Comparison of ENCODE assay signal across 37 cellular contexts in the genomic region with DNA sequence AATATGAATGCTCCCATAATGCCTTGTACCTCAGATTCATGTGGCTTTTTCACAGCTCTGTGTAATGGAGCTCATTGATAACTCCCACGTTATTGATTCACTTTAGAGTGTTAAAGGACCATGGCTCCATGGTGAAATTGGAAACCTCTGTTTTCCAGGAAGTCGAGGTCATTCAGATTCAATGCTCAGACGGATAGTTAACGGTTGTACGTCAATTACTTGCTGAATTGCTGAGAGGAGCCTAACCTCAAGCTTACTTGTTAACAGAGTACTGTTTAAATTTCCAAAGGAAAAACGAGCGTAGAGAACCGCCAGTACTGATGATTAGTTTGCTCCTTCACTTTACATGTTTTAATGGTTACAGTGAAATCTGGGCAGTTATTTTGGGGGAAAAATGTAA. TPM values are rescaled to one million over a fixed set of nuclear protein-coding genes. Genes with fewer than 3 reads are reported as not detected.
DNase-seq lines count a peak whose midpoint lies in the region; ATAC-seq, FAIRE-seq and TF ChIP-seq lines count a peak whose summit lies in the region.
"Had no signal": no experiment of that assay in that cellular context is flagged by ENCODE, and none has a peak within 500 bp of the region (broad histone marks: within the 10 kb centered on the region; RNA-seq: fewer than 3 reads in every experiment).

No MANE protein-coding gene starts in this region.

- H2BK120ac ChIP-seq in mesendoderm (ENCODE audit: low read depth, low read length), result no peak overlapping the region

- H4K5ac ChIP-seq in mesendoderm (ENCODE audit: low read length), result no peak overlapping the region

- H3K27ac ChIP-seq in kidney (ENCODE audit: low read depth in 2 of 2, low read length in 2 of 2) (peak overlapping the region; percentile 77 to 83), mesendoderm (ENCODE audit: low read depth, low read length) (no peak overlapping the region)
- H3K27ac ChIP-seq in CD8-positive, alpha-beta T cell (ENCODE audit: low read depth, low read length), result no peak overlapping the region
- H3K27ac ChIP-seq: esophagus squamous epithelium, foreskin keratinocyte, HL-60, ovary, SJCRH30, skin epidermis, WERI-Rb-1 had no signal

- H3K4me1 ChIP-seq in kidney (ENCODE audit: control insufficient read depth in 1 of 2, insufficient read depth in 1 of 2, low read depth in 1 of 2, low read length in 2 of 2) (peaks cover 6 to 12% of the 10 kb centered on the region in 2 donors), mesendoderm (ENCODE audit: control insufficient read depth, low read depth, low read length) (peaks cover 2% of the 10 kb centered on the region)
- H3K4me1 ChIP-seq in CD8-positive, alpha-beta T cell (ENCODE audit: insufficient read depth, low read length), result no peaks in the 10 kb centered on the region
- H3K4me1 ChIP-seq: SJCRH30 had no signal

- no peak overlapping the region for H3K4me2 ChIP-seq in mesendoderm (ENCODE audit: low read length)

- no peaks in the 10 kb centered on the region for H3K9me3 Mint-ChIP-seq in CD8-positive, alpha-beta T cell
- H3K9me3 Mint-ChIP-seq: activated CD4-positive, alpha-beta T cell treated with anti-CD3 and anti-CD28 coated beads, Interleukin-2, amount 10 ng/mL, durations not matched to agents 24 days and 14 days; activated T-helper 2 cell treated with anti-CD3 and anti-CD28 coated beads, Interferon-gamma antibody, Interleukin-2, Interleukin-4, amounts not matched to agents 10 μg/mL and 5 μg/mL and 100 μg/mL, durations not matched to agents 14 hours and 24 hours and 36 hours; brain; CD4-positive, CD25-positive, alpha-beta regulatory T cell; natural killer cell treated with Interleukin-12 subunit alpha and Interleukin-12 subunit beta and Interleukin-15 and Interleukin-18, amount 100 ng/mL, for 72 hours had no signal

- no peak overlapping the region for H2BK5ac ChIP-seq in mesendoderm (ENCODE audit: low read length)

- no peak overlapping the region for H3K56ac ChIP-seq in mesendoderm (ENCODE audit: low read length)

- intact Hi-C loops in kidney (cut with DNase I), result no loop called here
- intact Hi-C loops in CD8-positive, alpha-beta T cell (cut with DNase I, micrococcal nuclease), result no loop called here

- H3K23ac ChIP-seq in mesendoderm (ENCODE audit: low read length), result no peak overlapping the region

- peaks cover 2% of the 10 kb centered on the region for H3K36me3 Mint-ChIP-seq in CD8-positive, alpha-beta T cell
- H3K36me3 Mint-ChIP-seq: CD4-positive, CD25-positive, alpha-beta regulatory T cell; natural killer cell treated with Interleukin-12 subunit alpha and Interleukin-12 subunit beta and Interleukin-15 and Interleukin-18, amount 100 ng/mL, for 72 hours had no signal

- POLR2A ChIA-PET in CD8-positive, alpha-beta T cell (lab: Charles Lee), result no interaction called here

- H3K4me3 ChIP-seq in kidney (ENCODE audit: low read length in 2 of 2) (no peak overlapping the region), mesendoderm (ENCODE audit: low read length) (no peak overlapping the region)
- no peak overlapping the region for H3K4me3 ChIP-seq in CD8-positive, alpha-beta T cell (ENCODE audit: low read depth, low read length)
- H3K4me3 ChIP-seq: esophagus squamous epithelium, HAP-1, ovary, SJCRH30, skin epidermis had no signal

- DNase-seq in NCI-H2107 treated with DMSO at 0.1 percent for 48 hours (lab: John Stamatoyannopoulos, UW; ENCODE audit: unreplicated experiment) (peak; percentile 37), NCI-H2107 (lab: John Stamatoyannopoulos, UW) (no peak), NCI-H748 treated with DMSO at 0.1 percent for 48 hours (lab: John Stamatoyannopoulos, UW) (peak; percentile 12), kidney (no peak), epidermal melanocyte (ENCODE audit: insufficient read length, low spot score) (no peak), mesendoderm (no peak)
- DNase-seq in CD8-positive, alpha-beta T cell, result no peak
- no peak for DNase-seq in stimulated activated naive CD8-positive, alpha-beta T cell treated with anti-CD3 and anti-CD28 coated beads, Interleukin-15, Interleukin-2, amounts not matched to agents 100 U/mL and 50 U/mL, for 24 hours
- DNase-seq: activated CD4-positive, alpha-beta T cell treated with anti-CD3 and anti-CD28 coated beads, Interleukin-2, amount 10 ng/mL, durations not matched to agents 24 days and 14 days; activated CD8-positive, alpha-beta memory T cell treated with anti-CD3 and anti-CD28 coated beads for 24 hours; activated naive CD4-positive, alpha-beta T cell treated with anti-CD3 and anti-CD28 coated beads, Interleukin-2, amount 50 U/mL, for 16 hours; activated T-cell treated with anti-CD3 and anti-CD28 coated beads for 4 hours; amniotic stem cell; CD4-positive, CD25-positive, alpha-beta regulatory T cell; cerebellar nuclear complex; esophagus squamous epithelium; foreskin keratinocyte; head of caudate nucleus; Karpas-422; kidney glomerular epithelial cell; NCI-H774; ovary; retina; SJCRH30; stimulated activated naive CD4-positive, alpha-beta T cell; SW 1271; T-helper 9 cell; WERI-Rb-1 had no signal

- no peak overlapping the region for H3K9ac ChIP-seq in kidney (ENCODE audit: low read length in 2 of 2)
- H3K9ac ChIP-seq in mesendoderm (ENCODE audit: low read length), result no peak overlapping the region

- ATAC-seq in CD8-positive, alpha-beta T cell, result no peak
- no peak for ATAC-seq in stimulated activated naive CD8-positive, alpha-beta T cell treated with anti-CD3 and anti-CD28 coated beads, Interleukin-15, Interleukin-2, amounts not matched to agents 100 U/mL and 50 U/mL, for 24 hours
- ATAC-seq: foreskin keratinocyte; HepG2; natural killer cell treated with Interleukin-12 subunit alpha and Interleukin-12 subunit beta and Interleukin-15 and Interleukin-18, amount 100 ng/mL, for 72 hours had no signal

- FAIRE-seq in kidney (lab: Jason Lieb, UNC), result no peak
- FAIRE-seq: A204.1, GM19239, HepG2 had no signal

- no peak overlapping the region for H3K4me3 Mint-ChIP-seq in CD8-positive, alpha-beta T cell
- H3K4me3 Mint-ChIP-seq: activated CD4-positive, alpha-beta T cell treated with anti-CD3 and anti-CD28 coated beads, Interleukin-2, amount 10 ng/mL, durations not matched to agents 24 days and 14 days; CD4-positive, CD25-positive, alpha-beta regulatory T cell; natural killer cell treated with Interleukin-12 subunit alpha and Interleukin-12 subunit beta and Interleukin-15 and Interleukin-18, amount 100 ng/mL, for 72 hours had no signal

- H3K18ac ChIP-seq in mesendoderm (ENCODE audit: low read length), result no peak overlapping the region

- H3K36me3 ChIP-seq in kidney (ENCODE audit: control insufficient read depth in 1 of 2, insufficient read depth in 2 of 2, low read length in 2 of 2) (no peaks in the 10 kb centered on the region), mesendoderm (ENCODE audit: control insufficient read depth, insufficient read depth, low read length) (no peaks in the 10 kb centered on the region)
- no peaks in the 10 kb centered on the region for H3K36me3 ChIP-seq in CD8-positive, alpha-beta T cell (ENCODE audit: insufficient read depth, low read length)
- H3K36me3 ChIP-seq: esophagus squamous epithelium, ovary, SJCRH30, WERI-Rb-1 had no signal

- no peaks in the 10 kb centered on the region for H3K27me3 ChIP-seq in CD8-positive, alpha-beta T cell (ENCODE audit: insufficient read depth, low read length)
- no peaks in the 10 kb centered on the region for H3K27me3 ChIP-seq in mesendoderm (ENCODE audit: insufficient read depth, low read length, poor library complexity)
- H3K27me3 ChIP-seq: esophagus squamous epithelium, foreskin keratinocyte, ovary, SJCRH30 had no signal

- H4K8ac ChIP-seq in mesendoderm (ENCODE audit: low read depth, low read length), result no peak overlapping the region

- H3K9me3 ChIP-seq in kidney (ENCODE audit: control insufficient read depth in 1 of 2, low read length in 2 of 2), result no peaks in the 10 kb centered on the region
- H3K9me3 ChIP-seq in CD8-positive, alpha-beta T cell (ENCODE audit: low read length), result no peaks in the 10 kb centered on the region
- H3K9me3 ChIP-seq: esophagus squamous epithelium, HAP-1, ovary, SJCRH30 had no signal

- no peak overlapping the region for H3K4ac ChIP-seq in mesendoderm (ENCODE audit: low read depth, low read length)

- no peaks in the 10 kb centered on the region for H3K4me1 Mint-ChIP-seq in CD8-positive, alpha-beta T cell (ENCODE audit: low read depth)

- no CpG with 5 or more reads among the region's 8 CpGs for WGBS in mesendoderm (ENCODE audit: extremely low coverage, insufficient coverage, low lambda C conversion rate)

- H3K79me2 ChIP-seq in mesendoderm (ENCODE audit: control insufficient read depth, insufficient read depth, low read length), result no peaks in the 10 kb centered on the region

- no peak for TF ChIP-seq CTCF in kidney (IDR thresholded peaks at IDR 0.05; ENCODE audit: borderline replicate concordance, extremely low read depth, insufficient read depth)
- TF ChIP-seq CTCF in CD8-positive, alpha-beta T cell (IDR thresholded peaks at IDR 0.05), result no peak

- H3K79me1 ChIP-seq in mesendoderm (ENCODE audit: low read length), result peaks cover 5% of the 10 kb centered on the region

- H2AK5ac ChIP-seq in mesendoderm (ENCODE audit: low read length), result no peak overlapping the region

- H2BK15ac ChIP-seq in mesendoderm (replicated peaks; ENCODE audit: low read depth), result no peak overlapping the region

- CTCF ChIA-PET in CD8-positive, alpha-beta T cell (lab: Charles Lee), result interaction anchor here (0.9 to 1.7 kb wide), 2 partner anchors 10 to 71 kb away, joined by 3 to 4 read pairs; no protein-coding TSS in a partner anchor

- peaks cover 9% of the 10 kb centered on the region for H3K27me3 Mint-ChIP-seq in CD8-positive, alpha-beta T cell (ENCODE audit: low read depth)
- H3K27me3 Mint-ChIP-seq: brain; CD4-positive, CD25-positive, alpha-beta regulatory T cell had no signal

- H3K27ac Mint-ChIP-seq in CD8-positive, alpha-beta T cell, result no peak overlapping the region
- H3K27ac Mint-ChIP-seq: activated CD4-positive, alpha-beta T cell treated with anti-CD3 and anti-CD28 coated beads, Interleukin-2, amount 10 ng/mL, durations not matched to agents 24 days and 14 days; activated T-helper 2 cell treated with anti-CD3 and anti-CD28 coated beads, Interferon-gamma antibody, Interleukin-2, Interleukin-4, amounts not matched to agents 10 μg/mL and 5 μg/mL and 100 μg/mL, durations not matched to agents 14 hours and 24 hours and 36 hours; natural killer cell treated with Interleukin-12 subunit alpha and Interleukin-12 subunit beta and Interleukin-15 and Interleukin-18, amount 100 ng/mL, for 72 hours had no signal

RNA-seq across cellular contexts. Expression of a gene that starts 11.1 kb away (rescaled TPM):
- total RNA-seq in kidney, result 18.8 TPM
- polyA plus RNA-seq in kidney (ENCODE audit: insufficient read depth, low read depth, low replicate concordance), result 20.6 TPM
- total RNA-seq in CD8-positive, alpha-beta T cell, result 1 to 10 TPM in 1 of 2 experiments, under 1 TPM in 1; 0.75 to 1.1 TPM
- polyA plus RNA-seq in mesendoderm (2013, experiment 1 of 2), result 13.8 TPM
- 13.9 TPM for polyA plus RNA-seq in mesendoderm (2013, experiment 2 of 2)

Comparison
In these comparisons a context has a peak if more than half of its experiments do, and no peak if none do; other contexts are left out.
1. DNase-seq: peak in NCI-H2107 treated with DMSO at 0.1 percent for 48 hours (single experiment) and NCI-H748 treated with DMSO at 0.1 percent for 48 hours (single experiment); none in NCI-H2107 (single experiment), kidney (single experiment), CD8-positive, alpha-beta T cell (0 of 7), epidermal melanocyte (single experiment), mesendoderm (single experiment) and stimulated activated naive CD8-positive, alpha-beta T cell treated with anti-CD3 and anti-CD28 coated beads, Interleukin-15, Interleukin-2, amounts not matched to agents 100 U/mL and 50 U/mL, for 24 hours (single experiment).
2. H3K27ac ChIP-seq: peak in kidney (2 of 2); none in CD8-positive, alpha-beta T cell (single experiment) and mesendoderm (single experiment).